In the genomic region with DNA sequence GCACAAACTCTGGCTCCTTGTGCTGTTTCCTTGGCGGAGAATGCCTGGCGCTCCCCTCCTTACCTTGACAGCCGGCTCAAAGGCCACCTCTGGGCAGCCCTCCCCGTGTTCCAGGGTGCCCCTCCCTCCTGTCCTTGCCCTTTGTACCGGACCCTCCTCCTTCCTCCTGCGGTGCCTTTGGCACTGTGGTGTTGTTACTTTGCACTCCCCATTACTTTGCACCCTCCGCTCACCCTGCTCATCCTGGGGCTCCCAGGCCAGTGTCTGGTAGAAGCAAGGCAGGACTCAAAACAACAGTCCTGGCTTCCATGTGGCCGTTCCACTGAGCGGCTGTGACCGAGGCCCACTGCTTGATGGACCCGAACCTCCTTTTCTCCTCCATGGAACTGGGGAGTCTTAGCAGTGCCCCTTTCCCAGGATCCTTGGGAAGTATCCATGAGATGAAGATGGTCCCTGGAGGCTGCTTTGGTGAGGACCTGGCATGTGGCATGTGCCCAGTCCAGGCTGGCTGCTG, we compare ENCODE assay signal across 31 cellular contexts.
DNase-seq lines count a peak whose midpoint lies in the region; ATAC-seq and TF ChIP-seq lines count a peak whose summit lies in the region.
"Had no signal": no experiment of that assay in that cellular context is flagged by ENCODE, and none has a peak within 500 bp of the region (broad histone marks: within the 10 kb centered on the region; RNA-seq: fewer than 3 reads in every experiment).

No MANE protein-coding gene starts in this region.

- H3K27ac ChIP-seq in CD4-positive, alpha-beta T cell (ENCODE audit: low read depth, low read length): no peak overlapping the region
- H3K27ac ChIP-seq in RWPE1: peak overlapping the region; percentile 22; the same call in 1 of the 2 replicates
- peak overlapping the region; percentile 58 to 82 (median 78) for H3K27ac ChIP-seq in esophagus squamous epithelium
- H3K27ac ChIP-seq in gastrocnemius medialis: no peak overlapping the region
- H3K27ac ChIP-seq: adrenal gland, body of pancreas, left ventricle myocardium inferior, parathyroid adenoma, upper lobe of left lung had no signal

- intact Hi-C loops in CD4-positive, alpha-beta T cell (cut with DNase I, micrococcal nuclease): no loop called here
- intact Hi-C loops in esophagus squamous epithelium (cut with DNase I): no loop called here
- intact Hi-C loops in gastrocnemius medialis (cut with DNase I; ENCODE audit: low total_unique reads): no loop called here

- in situ Hi-C loops in gastrocnemius medialis (cut with MboI; ENCODE audit: low sequenced_read_pairs in 4 of 4): no loop called here

- H3K4me1 Mint-ChIP-seq in CD4-positive, alpha-beta T cell (ENCODE audit: low read depth): peaks cover 27% of the 10 kb centered on the region
- peaks cover 4% of the 10 kb centered on the region for H3K4me1 Mint-ChIP-seq in nephron progenitor cell
- H3K4me1 Mint-ChIP-seq in effector memory CD8-positive, alpha-beta T cell (ENCODE audit: low read depth in 2 of 2): peaks cover 44 to 48% of the 10 kb centered on the region in 2 donors

- no peaks in the 10 kb centered on the region for H3K27me3 ChIP-seq in CD4-positive, alpha-beta T cell (ENCODE audit: control insufficient read depth, insufficient read depth, low read length)
- no peaks in the 10 kb centered on the region for H3K27me3 ChIP-seq in esophagus squamous epithelium
- no peaks in the 10 kb centered on the region for H3K27me3 ChIP-seq in gastrocnemius medialis
- H3K27me3 ChIP-seq: adrenal gland, BE2C, body of pancreas, gastroesophageal sphincter, MG63, upper lobe of left lung had no signal

- no peaks in the 10 kb centered on the region for H3K9me3 ChIP-seq in CD4-positive, alpha-beta T cell (ENCODE audit: control insufficient read depth, low read length)
- H3K9me3 ChIP-seq in esophagus squamous epithelium (no peaks in the 10 kb centered on the region), gastrocnemius medialis (no peaks in the 10 kb centered on the region)
- H3K9me3 ChIP-seq: adrenal gland, BE2C, body of pancreas, gastroesophageal sphincter, left ventricle myocardium inferior, MG63, SK-N-SH, upper lobe of left lung had no signal

- no peaks in the 10 kb centered on the region for H3K9me3 Mint-ChIP-seq in CD4-positive, alpha-beta T cell
- no peaks in the 10 kb centered on the region for H3K9me3 Mint-ChIP-seq in nephron progenitor cell
- no peaks in the 10 kb centered on the region for H3K9me3 Mint-ChIP-seq in effector memory CD8-positive, alpha-beta T cell
- H3K9me3 Mint-ChIP-seq: activated T-cell treated with anti-CD3 and anti-CD28 coated beads, Interleukin-2, amount 50 U/mL, for 24 hours; natural killer cell treated with Interleukin-12 subunit alpha and Interleukin-12 subunit beta and Interleukin-15 and Interleukin-18, amount 100 ng/mL, for 72 hours had no signal

- H3K4me3 Mint-ChIP-seq in CD4-positive, alpha-beta T cell: peak overlapping the region; percentile 12
- H3K4me3 Mint-ChIP-seq in nephron progenitor cell: no peak overlapping the region
- no peak overlapping the region for H3K4me3 Mint-ChIP-seq in effector memory CD8-positive, alpha-beta T cell
- H3K4me3 Mint-ChIP-seq: activated CD4-positive, alpha-beta T cell treated with anti-CD3 and anti-CD28 coated beads for 36 hours; activated T-cell treated with anti-CD3 and anti-CD28 coated beads, Interleukin-2, amount 50 U/mL, for 24 hours; natural killer cell treated with Interleukin-12 subunit alpha and Interleukin-12 subunit beta and Interleukin-15 and Interleukin-18, amount 100 ng/mL, for 72 hours had no signal

- peaks cover 10 to 41% (median 13%) of the 10 kb centered on the region in 3 donors for H3K4me1 ChIP-seq in esophagus squamous epithelium
- H3K4me1 ChIP-seq in gastrocnemius medialis: no peaks in the 10 kb centered on the region
- H3K4me1 ChIP-seq: BE2C, parathyroid adenoma had no signal

- H3K27me3 Mint-ChIP-seq in CD4-positive, alpha-beta T cell: no peaks in the 10 kb centered on the region
- no peaks in the 10 kb centered on the region for H3K27me3 Mint-ChIP-seq in nephron progenitor cell (ENCODE audit: low read depth, poor library complexity)
- no peaks in the 10 kb centered on the region for H3K27me3 Mint-ChIP-seq in effector memory CD8-positive, alpha-beta T cell
- H3K27me3 Mint-ChIP-seq: activated CD4-positive, alpha-beta T cell treated with anti-CD3 and anti-CD28 coated beads for 36 hours; activated T-cell treated with anti-CD3 and anti-CD28 coated beads, Interleukin-2, amount 50 U/mL, for 24 hours; natural killer cell treated with Interleukin-12 subunit alpha and Interleukin-12 subunit beta and Interleukin-15 and Interleukin-18, amount 100 ng/mL, for 72 hours had no signal

- ATAC-seq in CD4-positive, alpha-beta T cell (ENCODE audit: poor library complexity): no peak
- ATAC-seq in gastrocnemius medialis: no peak
- ATAC-seq in effector memory CD8-positive, alpha-beta T cell (replicated peaks): no peak
- ATAC-seq: activated CD4-positive, alpha-beta T cell treated with anti-CD3 and anti-CD28 coated beads for 36 hours; body of pancreas; gastroesophageal sphincter; K562; natural killer cell treated with Interleukin-12 subunit alpha and Interleukin-12 subunit beta and Interleukin-15 and Interleukin-18, amount 100 ng/mL, for 72 hours; right cardiac atrium had no signal

- POLR2A ChIA-PET in CD4-positive, alpha-beta T cell (lab: Charles Lee): no interaction called here
- POLR2A ChIA-PET in RWPE1 (lab: Yijun Ruan, JAX; ENCODE audit: low non-redundant PET): no interaction called here

- 84 to 93% methylated on average over 9 to 11 of the region's 11 CpGs for WGBS in esophagus squamous epithelium, 2 donors

- H3K36me3 ChIP-seq in esophagus squamous epithelium (peaks cover 0 to 32% (median 0%) of the 10 kb centered on the region in 3 donors), gastrocnemius medialis (no peaks in the 10 kb centered on the region)
- H3K36me3 ChIP-seq: adrenal gland, BE2C, left ventricle myocardium inferior, MG63, upper lobe of left lung had no signal

- no peak for TF ChIP-seq CTCF in CD4-positive, alpha-beta T cell (IDR thresholded peaks at IDR 0.05)
- TF ChIP-seq CTCF in RWPE1 (conservative IDR thresholded peaks at IDR 0.05; ENCODE audit: low read depth) (no peak), esophagus squamous epithelium (IDR thresholded peaks at IDR 0.05) (no peak), nephron progenitor cell (IDR thresholded peaks at IDR 0.05) (no peak), gastrocnemius medialis (IDR thresholded peaks at IDR 0.05 in 4 of 5, conservative IDR thresholded peaks at IDR 0.05 in 1 of 5) (no peak)

- H3K27ac Mint-ChIP-seq in CD4-positive, alpha-beta T cell: no peak overlapping the region
- H3K27ac Mint-ChIP-seq in nephron progenitor cell: peak overlapping the region; percentile 84
- peak overlapping the region in 1 of 2 donors; percentile 75 for H3K27ac Mint-ChIP-seq in effector memory CD8-positive, alpha-beta T cell
- H3K27ac Mint-ChIP-seq: activated CD4-positive, alpha-beta T cell treated with anti-CD3 and anti-CD28 coated beads for 36 hours; activated T-cell treated with anti-CD3 and anti-CD28 coated beads, Interleukin-2, amount 50 U/mL, for 24 hours; natural killer cell treated with Interleukin-12 subunit alpha and Interleukin-12 subunit beta and Interleukin-15 and Interleukin-18, amount 100 ng/mL, for 72 hours had no signal

- peaks cover 15% of the 10 kb centered on the region for H3K36me3 Mint-ChIP-seq in CD4-positive, alpha-beta T cell (ENCODE audit: low read depth)
- peaks cover 8% of the 10 kb centered on the region for H3K36me3 Mint-ChIP-seq in nephron progenitor cell (ENCODE audit: low read depth)
- H3K36me3 Mint-ChIP-seq in effector memory CD8-positive, alpha-beta T cell (ENCODE audit: insufficient read depth): peaks cover 7% of the 10 kb centered on the region
- H3K36me3 Mint-ChIP-seq: natural killer cell treated with Interleukin-12 subunit alpha and Interleukin-12 subunit beta and Interleukin-15 and Interleukin-18, amount 100 ng/mL, for 72 hours had no signal

- TF ChIP-seq POLR2A in esophagus squamous epithelium (IDR thresholded peaks at IDR 0.05) (no peak), gastrocnemius medialis (IDR thresholded peaks at IDR 0.05) (no peak)

- CTCF ChIA-PET in CD4-positive, alpha-beta T cell (lab: Charles Lee): no interaction called here
- CTCF ChIA-PET in RWPE1 (lab: Yijun Ruan, JAX): no interaction called here

- DNase-seq in CD4-positive, alpha-beta T cell: no peak
- no peak for DNase-seq in RWPE1 (ENCODE audit: low spot score)
- DNase-seq in esophagus squamous epithelium (lab: John Stamatoyannopoulos, UW): no peak
- DNase-seq in nephron progenitor cell: no peak
- DNase-seq in NCI-H146 treated with DMSO at 0.1 percent for 48 hours (lab: John Stamatoyannopoulos, UW; ENCODE audit: unreplicated experiment): no peak
- no peak for DNase-seq in gastrocnemius medialis
- DNase-seq in effector memory CD8-positive, alpha-beta T cell: no peak
- DNase-seq in SIG-M5 treated with dmso at 0.1 percent for 504 hours (lab: John Stamatoyannopoulos, UW; ENCODE audit: unreplicated experiment): no peak
- DNase-seq: ACHN; activated CD4-positive, alpha-beta T cell treated with anti-CD3 and anti-CD28 coated beads for 36 hours; activated naive CD4-positive, alpha-beta T cell; activated T-cell treated with anti-CD3 and anti-CD28 coated beads, Interleukin-2, amount 50 U/mL, for 24 hours; adrenal gland; BE2C; GDM1; left ventricle myocardium inferior; MG63; midbrain; NCI-H1417; NCI-H2081; NCI-H345; NCI-H82; right cardiac atrium; SK-N-SH; stimulated activated CD4-positive, alpha-beta T cell treated with anti-CD3 and anti-CD28 coated beads, Interleukin-2, amount 100 ng/mL, for 48 hours; upper lobe of left lung had no signal

- H3K4me3 ChIP-seq in esophagus squamous epithelium (no peak overlapping the region), gastrocnemius medialis (no peak overlapping the region)
- H3K4me3 ChIP-seq: adrenal gland, body of pancreas, gastroesophageal sphincter, K562, left ventricle myocardium inferior, MG63, upper lobe of left lung had no signal

Comparison
In these comparisons a context has a peak if more than half of its experiments do, and no peak if none do; other contexts are left out.
1. H3K27ac ChIP-seq: peak in RWPE1 (single experiment) and esophagus squamous epithelium (4 of 4); none in CD4-positive, alpha-beta T cell (single experiment) and gastrocnemius medialis (0 of 4).